Comparison of ENCODE assay signal across 8 cellular contexts in the genomic region with DNA sequence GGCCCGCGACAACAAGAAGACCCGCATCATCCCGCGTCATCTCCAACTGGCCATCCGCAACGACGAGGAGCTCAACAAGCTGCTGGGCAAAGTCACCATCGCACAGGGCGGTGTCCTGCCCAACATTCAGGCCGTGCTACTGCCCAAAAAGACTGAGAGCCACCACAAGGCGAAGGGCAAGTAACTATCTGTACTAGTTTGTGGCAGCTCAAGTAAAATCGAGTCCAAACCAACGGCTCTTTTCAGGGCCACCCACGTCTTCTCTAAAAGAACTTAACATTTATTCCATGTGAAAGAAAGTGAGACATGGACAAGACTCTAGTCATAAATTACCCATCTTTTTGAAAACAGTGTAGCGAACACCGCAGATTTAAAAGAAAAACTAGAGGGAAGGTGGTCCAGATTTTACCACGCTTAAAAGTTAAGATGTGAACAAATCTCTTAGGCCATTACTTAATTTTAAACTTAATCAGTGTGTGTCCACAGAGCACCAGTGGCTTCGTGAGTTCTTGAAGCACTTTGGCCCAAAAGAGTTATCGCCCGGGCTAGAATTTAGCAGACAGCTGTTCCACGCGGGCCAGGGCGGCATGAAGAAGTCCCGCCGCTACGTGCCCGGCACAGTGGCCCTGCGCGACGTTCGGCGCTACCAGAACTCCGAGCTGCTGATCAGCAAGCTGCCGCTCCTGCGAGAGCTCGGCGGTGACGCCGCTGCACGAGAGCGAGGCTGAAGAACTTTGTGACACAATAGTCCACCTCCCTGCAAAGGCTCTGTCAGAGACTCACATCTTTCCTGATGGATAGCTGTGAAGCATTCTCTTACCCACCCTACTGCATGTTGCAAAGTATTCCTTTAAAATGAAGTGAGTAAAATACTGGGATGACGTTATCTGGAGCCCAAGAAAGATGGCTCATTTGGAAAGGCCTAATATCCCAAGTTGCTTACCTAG.
DNase-seq lines count a peak whose midpoint lies in the region; ATAC-seq and TF ChIP-seq lines count a peak whose summit lies in the region.

No MANE protein-coding gene starts in this region.

- H3K4me1 ChIP-seq in foreskin keratinocyte (peaks cover 4% of the 10 kb centered on the region), parathyroid adenoma (no peaks in the 10 kb centered on the region)

- TF ChIP-seq CTCF in GM12865 (IDR thresholded peaks at IDR 0.05; ENCODE audit: insufficient read depth, low read depth, low read length, missing control alignments) (no peak), foreskin keratinocyte (conservative IDR thresholded peaks at IDR 0.05) (no peak), parathyroid adenoma (IDR thresholded peaks at IDR 0.05) (no peak)

- H3K27ac Mint-ChIP-seq in activated T-helper 2 cell treated with anti-CD3 and anti-CD28 coated beads, Interferon-gamma antibody, Interleukin-2, Interleukin-4, amounts not matched to agents 10 μg/mL and 5 μg/mL and 100 μg/mL, durations not matched to agents 14 hours and 24 hours and 36 hours = no peak overlapping the region

- peak; percentile 9 for ATAC-seq in HG03521 (IDR thresholded peaks at IDR 0.05; ENCODE audit: unreplicated experiment)
- ATAC-seq in foreskin keratinocyte = peak; percentile 19
- ATAC-seq in GM21360 (IDR thresholded peaks at IDR 0.05; ENCODE audit: unreplicated experiment) = no peak

- peak overlapping the region; percentile 47 for H2AFZ ChIP-seq in parathyroid adenoma

- no peak overlapping the region for H3K9ac ChIP-seq in parathyroid adenoma

- intact Hi-C loops in activated T-helper 2 cell treated with anti-CD3 and anti-CD28 coated beads, Interferon-gamma antibody, Interleukin-2, Interleukin-4, amounts not matched to agents 10 μg/mL and 5 μg/mL and 100 μg/mL, durations not matched to agents 14 hours and 24 hours and 36 hours (cut with micrococcal nuclease) = loop anchor here (1.0 to 10.0 kb wide), 7 partner anchors 8 to 1731 kb away; a partner anchor contains a TSS

- no peaks in the 10 kb centered on the region for H3K9me3 ChIP-seq in parathyroid adenoma (ENCODE audit: control insufficient read depth, low read length)

- H3K9me3 Mint-ChIP-seq in activated T-helper 2 cell treated with anti-CD3 and anti-CD28 coated beads, Interferon-gamma antibody, Interleukin-2, Interleukin-4, amounts not matched to agents 10 μg/mL and 5 μg/mL and 100 μg/mL, durations not matched to agents 14 hours and 24 hours and 36 hours = no peaks in the 10 kb centered on the region

- H3K36me3 ChIP-seq in parathyroid adenoma (ENCODE audit: control insufficient read depth, insufficient read depth, low read length) = no peaks in the 10 kb centered on the region

- H3K79me2 ChIP-seq in parathyroid adenoma = no peaks in the 10 kb centered on the region

- H3K4me2 ChIP-seq in parathyroid adenoma (ENCODE audit: low read length) = peak overlapping the region; percentile 52

- H3K27me3 ChIP-seq in foreskin keratinocyte = no peaks in the 10 kb centered on the region
- H3K27me3 ChIP-seq in parathyroid adenoma (ENCODE audit: control insufficient read depth, insufficient read depth, low read length) = no peaks in the 10 kb centered on the region

- peaks cover 43% of the 10 kb centered on the region for H3K4me1 Mint-ChIP-seq in activated T-helper 2 cell treated with anti-CD3 and anti-CD28 coated beads, Interferon-gamma antibody, Interleukin-2, Interleukin-4, amounts not matched to agents 10 μg/mL and 5 μg/mL and 100 μg/mL, durations not matched to agents 14 hours and 24 hours and 36 hours (ENCODE audit: low read depth)

- DNase-seq in GM12865 (ENCODE audit: low read depth) (peak; percentile 93), RPMI7951 (ENCODE audit: low read depth) (peak; percentile 81), foreskin keratinocyte (peak; percentile 56 to 79), occipital lobe (lab: John Stamatoyannopoulos, UW) (no peak)
- DNase-seq in activated T-helper 2 cell treated with anti-CD3 and anti-CD28 coated beads, Interferon-gamma antibody, Interleukin-2, Interleukin-4, amounts not matched to agents 10 μg/mL and 5 μg/mL and 100 μg/mL, durations not matched to agents 14 hours and 24 hours and 36 hours (ENCODE audit: low spot score) = peak; percentile 75

- peak overlapping the region; percentile 71 for H3K4me3 ChIP-seq in GM12865 (ENCODE audit: low read depth, low read length)
- H3K4me3 ChIP-seq in parathyroid adenoma (ENCODE audit: low read depth, low read length) = peak overlapping the region; percentile 58

- H3K36me3 Mint-ChIP-seq in activated T-helper 2 cell treated with anti-CD3 and anti-CD28 coated beads, Interferon-gamma antibody, Interleukin-2, Interleukin-4, amounts not matched to agents 10 μg/mL and 5 μg/mL and 100 μg/mL, durations not matched to agents 14 hours and 24 hours and 36 hours (ENCODE audit: low read depth) = no peaks in the 10 kb centered on the region

- no peaks in the 10 kb centered on the region for H3K27me3 Mint-ChIP-seq in activated T-helper 2 cell treated with anti-CD3 and anti-CD28 coated beads, Interferon-gamma antibody, Interleukin-2, Interleukin-4, amounts not matched to agents 10 μg/mL and 5 μg/mL and 100 μg/mL, durations not matched to agents 14 hours and 24 hours and 36 hours (ENCODE audit: low read depth)

- no peak overlapping the region for H3K4me3 Mint-ChIP-seq in activated T-helper 2 cell treated with anti-CD3 and anti-CD28 coated beads, Interferon-gamma antibody, Interleukin-2, Interleukin-4, amounts not matched to agents 10 μg/mL and 5 μg/mL and 100 μg/mL, durations not matched to agents 14 hours and 24 hours and 36 hours (ENCODE audit: low read depth)

- H3K27ac ChIP-seq in foreskin keratinocyte (peak overlapping the region; percentile 80), parathyroid adenoma (peak overlapping the region; percentile 29)
